Comparison of ENCODE assay signal across 8 cellular contexts in the genomic region with DNA sequence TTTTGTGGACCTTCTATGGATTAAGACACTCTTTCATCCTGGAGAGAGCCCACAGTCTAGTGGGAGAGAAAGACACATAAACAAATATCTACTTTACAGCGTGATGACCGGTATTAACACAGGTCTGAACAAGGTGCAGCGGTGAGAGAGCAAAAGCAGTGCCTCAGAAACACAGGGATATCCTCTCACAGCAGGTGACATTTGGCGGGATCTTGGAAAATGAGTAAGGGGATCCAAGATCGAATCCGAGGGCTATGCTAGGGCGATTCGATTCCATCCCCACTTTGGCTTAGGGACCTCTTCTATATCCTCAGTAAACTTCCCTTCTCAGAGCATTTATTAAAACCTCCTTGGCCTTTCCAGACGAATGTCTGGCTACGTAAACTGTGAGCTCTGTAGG.
A peak's percentile ranks its signal among the peaks of the same experiment; 100 is the strongest.
DNase-seq lines count a peak whose midpoint lies in the region; ATAC-seq and TF ChIP-seq lines count a peak whose summit lies in the region.

No MANE protein-coding gene starts in this region.

- WGBS in iPS DF 6.9 (ENCODE audit: insufficient coverage, insufficient read length): no CpG with 5 or more reads among the region's 10 CpGs

- H3K27ac ChIP-seq in iPS DF 6.9 (ENCODE audit: low read length): no peak overlapping the region

- peaks cover 11% of the 10 kb centered on the region for H3K36me3 Mint-ChIP-seq in activated naive CD4-positive, alpha-beta T cell treated with anti-CD3 and anti-CD28 coated beads, Interleukin-2, amount 50 U/mL, for 24 hours
- peaks cover 3% of the 10 kb centered on the region for H3K36me3 Mint-ChIP-seq in stimulated activated memory B cell treated with anti-CD40 and anti-IgM and Interleukin-4, amounts not matched to agents 10 μg/mL and 1 μg/mL and 100 μg/mL, for 72 hours

- no peaks in the 10 kb centered on the region for H3K36me3 ChIP-seq in iPS DF 6.9 (ENCODE audit: control insufficient read depth, insufficient read depth, low read length)

- no peak for DNase-seq in activated naive CD4-positive, alpha-beta T cell (lab: John Stamatoyannopoulos, UW)
- DNase-seq in iPS DF 6.9 (ENCODE audit: low read depth, low spot score): no peak
- DNase-seq in GDM1 (lab: John Stamatoyannopoulos, UW): no peak
- DNase-seq in activated gamma-delta T cell (lab: John Stamatoyannopoulos, UW): no peak

- H3K4me1 ChIP-seq in iPS DF 6.9 (ENCODE audit: control insufficient read depth, insufficient read depth, low read length): no peaks in the 10 kb centered on the region

- TF ChIP-seq CTCF in WI38 (IDR thresholded peaks at IDR 0.05; ENCODE audit: low read depth, low read length): no peak

- peak overlapping the region; percentile 99 for H3K4me3 Mint-ChIP-seq in activated naive CD4-positive, alpha-beta T cell treated with anti-CD3 and anti-CD28 coated beads, Interleukin-2, amount 50 U/mL, for 24 hours
- H3K4me3 Mint-ChIP-seq in stimulated activated memory B cell treated with anti-CD40 and anti-IgM and Interleukin-4, amounts not matched to agents 10 μg/mL and 1 μg/mL and 100 μg/mL, for 72 hours: peak overlapping the region; percentile 99

- peak overlapping the region; percentile 5 for H3K27ac Mint-ChIP-seq in activated naive CD4-positive, alpha-beta T cell treated with anti-CD3 and anti-CD28 coated beads, Interleukin-2, amount 50 U/mL, for 24 hours
- H3K27ac Mint-ChIP-seq in stimulated activated memory B cell treated with anti-CD40 and anti-IgM and Interleukin-4, amounts not matched to agents 10 μg/mL and 1 μg/mL and 100 μg/mL, for 72 hours: peak overlapping the region; percentile 97

- H3K4me3 ChIP-seq in WI38 (ENCODE audit: low read depth, low read length) (peak overlapping the region; percentile 98), iPS DF 6.9 (ENCODE audit: low read length) (peak overlapping the region; percentile 92; the same call in 1 of the 2 replicates)

- no peaks in the 10 kb centered on the region for H3K27me3 ChIP-seq in iPS DF 6.9 (ENCODE audit: control insufficient read depth, insufficient read depth, low read length)

- no peak for ATAC-seq in stimulated activated memory B cell treated with anti-CD40 and anti-IgM and Interleukin-4, amounts not matched to agents 10 μg/mL and 1 μg/mL and 100 μg/mL, for 72 hours
- ATAC-seq in HG02763 (IDR thresholded peaks at IDR 0.05; ENCODE audit: unreplicated experiment): no peak

- H3K4me1 Mint-ChIP-seq in activated naive CD4-positive, alpha-beta T cell treated with anti-CD3 and anti-CD28 coated beads, Interleukin-2, amount 50 U/mL, for 24 hours: peaks cover 64% of the 10 kb centered on the region
- H3K4me1 Mint-ChIP-seq in stimulated activated memory B cell treated with anti-CD40 and anti-IgM and Interleukin-4, amounts not matched to agents 10 μg/mL and 1 μg/mL and 100 μg/mL, for 72 hours: peaks cover 43% of the 10 kb centered on the region

- no peaks in the 10 kb centered on the region for H3K9me3 Mint-ChIP-seq in activated naive CD4-positive, alpha-beta T cell treated with anti-CD3 and anti-CD28 coated beads, Interleukin-2, amount 50 U/mL, for 24 hours
- H3K9me3 Mint-ChIP-seq in stimulated activated memory B cell treated with anti-CD40 and anti-IgM and Interleukin-4, amounts not matched to agents 10 μg/mL and 1 μg/mL and 100 μg/mL, for 72 hours: no peaks in the 10 kb centered on the region

- no peaks in the 10 kb centered on the region for H3K9me3 ChIP-seq in iPS DF 6.9 (ENCODE audit: control insufficient read depth, insufficient read depth, low read length)

- no peaks in the 10 kb centered on the region for H3K27me3 Mint-ChIP-seq in activated naive CD4-positive, alpha-beta T cell treated with anti-CD3 and anti-CD28 coated beads, Interleukin-2, amount 50 U/mL, for 24 hours
- H3K27me3 Mint-ChIP-seq in stimulated activated memory B cell treated with anti-CD40 and anti-IgM and Interleukin-4, amounts not matched to agents 10 μg/mL and 1 μg/mL and 100 μg/mL, for 72 hours: no peaks in the 10 kb centered on the region
